ENCODE assay signal across 9 cellular contexts in genomic region chr15:80242132-80242769, GRCh38. TPM values are rescaled to one million over a fixed set of nuclear protein-coding genes. Genes with fewer than 3 reads are reported as not detected.
DNase-seq lines count a peak whose midpoint lies in the region; ATAC-seq and TF ChIP-seq lines count a peak whose summit lies in the region.
"Had no signal": no experiment of that assay in that cellular context is flagged by ENCODE, and none has a peak within 500 bp of the region (broad histone marks: within the 10 kb centered on the region; RNA-seq: fewer than 3 reads in every experiment).

No MANE protein-coding gene starts in this region.

- H3K27ac Mint-ChIP-seq in WTC11: no peak overlapping the region

- H3K4me1 Mint-ChIP-seq in WTC11: peaks cover 8% of the 10 kb centered on the region

- ATAC-seq in WTC11: peak; percentile 94
- no peak for ATAC-seq in GM19395 (IDR thresholded peaks at IDR 0.05; ENCODE audit: unreplicated experiment)

- H3K9me3 Mint-ChIP-seq in WTC11: no peaks in the 10 kb centered on the region

- H3K4me3 ChIP-seq in Jurkat, Clone E6-1 (ENCODE audit: low read length): no peak overlapping the region

- no peak overlapping the region for H3K4me3 Mint-ChIP-seq in WTC11

- TF ChIP-seq CTCF in WTC11 (IDR thresholded peaks at IDR 0.05): peak; percentile 58

- peak; percentile 58 for DNase-seq in GM03348 (ENCODE audit: low spot score)
- peak; percentile 46 for DNase-seq in Jurkat, Clone E6-1 (ENCODE audit: low read depth, low spot score)
- peak; percentile 73 for DNase-seq in WTC11 (ENCODE audit: low spot score)
- DNase-seq in iPS-NIHi11 (ENCODE audit: low spot score): peak; percentile 67
- no peak for DNase-seq in HPDE6-E6E7 (ENCODE audit: extremely low spot score)
- DNase-seq in globus pallidus (ENCODE audit: low spot score): no peak

- CTCF ChIA-PET in WTC11 (lab: Charles Lee): interaction anchor here (0.8 to 1.5 kb wide), 5 partner anchors 9 to 125 kb away, joined by 3 to 8 read pairs (median 3); no protein-coding TSS in a partner anchor

- POLR2A ChIA-PET in WTC11 (lab: Charles Lee): no interaction called here

- no peaks in the 10 kb centered on the region for H3K36me3 Mint-ChIP-seq in WTC11

- peaks cover 4% of the 10 kb centered on the region; the same call in 1 of the 2 replicates for H3K27me3 Mint-ChIP-seq in WTC11 (ENCODE audit: low read depth)

TF ChIP-seq in WTC11, 78 proteins besides CTCF, POLR2A, EP300 and RAD21:
- TF ChIP-seq, protein P1, sequence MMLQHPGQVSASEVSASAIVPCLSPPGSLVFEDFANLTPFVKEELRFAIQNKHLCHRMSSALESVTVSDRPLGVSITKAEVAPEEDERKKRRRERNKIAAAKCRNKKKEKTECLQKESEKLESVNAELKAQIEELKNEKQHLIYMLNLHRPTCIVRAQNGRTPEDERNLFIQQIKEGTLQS (CRISPR knock-in tag; conservative IDR thresholded peaks at IDR 0.05): no peak
- TF ChIP-seq MAX (CRISPR knock-in tag; IDR thresholded peaks at IDR 0.05): peak; percentile 40; the same call in 1 of the 2 replicates

RNA-seq across cellular contexts. Expression of gene CTXND1, which starts 9.8 kb away (rescaled TPM):
- polyA plus RNA-seq in Jurkat, Clone E6-1 (2012; ENCODE audit: insufficient read depth, insufficient read length): not detected
- 0.04 to 0.05 TPM in 2 of 3 replicates, not detected in the other for total RNA-seq in WTC11 (2021)
- total RNA-seq: T-helper 2 cell treated with Interferon-gamma antibody and Interleukin-4, amounts not matched to agents 100 ng/mL and 5 ng/mL, for 36 hours had no signal
- polyA plus RNA-seq: neural cell had no signal

Comparison
In these comparisons a context has a peak if more than half of its experiments do, and no peak if none do; other contexts are left out.
1. DNase-seq: peak in GM03348 (single experiment), Jurkat, Clone E6-1 (single experiment), WTC11 (single experiment) and iPS-NIHi11 (single experiment); none in HPDE6-E6E7 (single experiment) and globus pallidus (single experiment).